1 cellular context compared by ENCODE assay signal in genomic region chr4:67575232-67575888, GRCh38.
TF ChIP-seq lines count a peak whose summit lies in the region.

No MANE protein-coding gene starts in this region.

TF ChIP-seq in GM12878, 131 proteins besides CTCF, POLR2A, EP300 and RAD21 (continued from another document and continues in another):
- TF ChIP-seq, protein P1, sequence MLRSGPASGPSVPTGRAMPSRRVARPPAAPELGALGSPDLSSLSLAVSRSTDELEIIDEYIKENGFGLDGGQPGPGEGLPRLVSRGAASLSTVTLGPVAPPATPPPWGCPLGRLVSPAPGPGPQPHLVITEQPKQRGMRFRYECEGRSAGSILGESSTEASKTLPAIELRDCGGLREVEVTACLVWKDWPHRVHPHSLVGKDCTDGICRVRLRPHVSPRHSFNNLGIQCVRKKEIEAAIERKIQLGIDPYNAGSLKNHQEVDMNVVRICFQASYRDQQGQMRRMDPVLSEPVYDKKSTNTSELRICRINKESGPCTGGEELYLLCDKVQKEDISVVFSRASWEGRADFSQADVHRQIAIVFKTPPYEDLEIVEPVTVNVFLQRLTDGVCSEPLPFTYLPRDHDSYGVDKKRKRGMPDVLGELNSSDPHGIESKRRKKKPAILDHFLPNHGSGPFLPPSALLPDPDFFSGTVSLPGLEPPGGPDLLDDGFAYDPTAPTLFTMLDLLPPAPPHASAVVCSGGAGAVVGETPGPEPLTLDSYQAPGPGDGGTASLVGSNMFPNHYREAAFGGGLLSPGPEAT (IDR thresholded peaks at IDR 0.05; ENCODE audit: low read depth), result no peak; the same call in 1 of the 2 replicates
- TF ChIP-seq MTA2 (IDR thresholded peaks at IDR 0.05; ENCODE audit: low read depth) (peak; percentile 27; the same call in 1 of the 2 replicates), POU2F2 (IDR thresholded peaks at IDR 0.05; ENCODE audit: borderline replicate concordance, low read depth, low read length) (no peak), NR2C2 (IDR thresholded peaks at IDR 0.05; ENCODE audit: borderline replicate concordance, control insufficient read depth, insufficient read length, low read depth) (no peak), SMC3 (IDR thresholded peaks at IDR 0.05; ENCODE audit: borderline replicate concordance, low read length) (no peak), IKZF1 (conservative IDR thresholded peaks at IDR 0.05) (peak; percentile 55; the same call in 1 of the 2 replicates), RAD51 (IDR thresholded peaks at IDR 0.05) (peak; percentile 10; the same call in 1 of the 2 replicates), WRNIP1 (IDR thresholded peaks at IDR 0.05; ENCODE audit: borderline replicate concordance, low read depth, low read length) (no peak), MAX (IDR thresholded peaks at IDR 0.05; ENCODE audit: low read depth, low read length) (no peak), ZNF384 (IDR thresholded peaks at IDR 0.05; ENCODE audit: borderline replicate concordance, low read depth, low read length) (no peak), SMAD5 (IDR thresholded peaks at IDR 0.05; ENCODE audit: low read depth) (no peak), MEF2A (IDR thresholded peaks at IDR 0.05; ENCODE audit: insufficient read depth, low read depth, low read length) (peak; percentile 91), SMARCA5 (IDR thresholded peaks at IDR 0.05) (0 out of 2 replicates have a peak, but pooled peaks have one; percentile 56), RFX5 (IDR thresholded peaks at IDR 0.05; ENCODE audit: low read depth, low read length) (no peak), NFXL1 (IDR thresholded peaks at IDR 0.05; ENCODE audit: borderline replicate concordance) (no peak), ZZZ3 (IDR thresholded peaks at IDR 0.05; ENCODE audit: control insufficient read depth, insufficient read length, low read depth) (no peak), HDAC6 (IDR thresholded peaks at IDR 0.05; ENCODE audit: unreplicated experiment) (no peak), ZBTB40 (IDR thresholded peaks at IDR 0.05; ENCODE audit: borderline replicate concordance) (no peak), ZNF24 (IDR thresholded peaks at IDR 0.05) (peak; percentile 16; the same call in 1 of the 2 replicates), RCOR1 (conservative IDR thresholded peaks at IDR 0.05; ENCODE audit: low read depth, low read length) (no peak), CEBPB (IDR thresholded peaks at IDR 0.05; ENCODE audit: borderline replicate concordance in 1 of 2, low read depth in 2 of 2, low read length in 2 of 2) (no peak), SPI1 (IDR thresholded peaks at IDR 0.05; ENCODE audit: borderline replicate concordance, insufficient read depth, low read depth, low read length) (peak; percentile 88), ASH2L (IDR thresholded peaks at IDR 0.05; ENCODE audit: borderline replicate concordance, low read depth) (peak; percentile 61; the same call in 1 of the 2 replicates), SP1 (IDR thresholded peaks at IDR 0.05; ENCODE audit: low read depth, low read length) (no peak), EZH2 (IDR thresholded peaks at IDR 0.05; ENCODE audit: borderline replicate concordance, control insufficient read depth, low read depth, low read length) (no peak), IKZF2 (IDR thresholded peaks at IDR 0.05) (peak; percentile 75 to 77), NR2C1 (IDR thresholded peaks at IDR 0.05) (no peak)
- TF ChIP-seq, protein P2, sequence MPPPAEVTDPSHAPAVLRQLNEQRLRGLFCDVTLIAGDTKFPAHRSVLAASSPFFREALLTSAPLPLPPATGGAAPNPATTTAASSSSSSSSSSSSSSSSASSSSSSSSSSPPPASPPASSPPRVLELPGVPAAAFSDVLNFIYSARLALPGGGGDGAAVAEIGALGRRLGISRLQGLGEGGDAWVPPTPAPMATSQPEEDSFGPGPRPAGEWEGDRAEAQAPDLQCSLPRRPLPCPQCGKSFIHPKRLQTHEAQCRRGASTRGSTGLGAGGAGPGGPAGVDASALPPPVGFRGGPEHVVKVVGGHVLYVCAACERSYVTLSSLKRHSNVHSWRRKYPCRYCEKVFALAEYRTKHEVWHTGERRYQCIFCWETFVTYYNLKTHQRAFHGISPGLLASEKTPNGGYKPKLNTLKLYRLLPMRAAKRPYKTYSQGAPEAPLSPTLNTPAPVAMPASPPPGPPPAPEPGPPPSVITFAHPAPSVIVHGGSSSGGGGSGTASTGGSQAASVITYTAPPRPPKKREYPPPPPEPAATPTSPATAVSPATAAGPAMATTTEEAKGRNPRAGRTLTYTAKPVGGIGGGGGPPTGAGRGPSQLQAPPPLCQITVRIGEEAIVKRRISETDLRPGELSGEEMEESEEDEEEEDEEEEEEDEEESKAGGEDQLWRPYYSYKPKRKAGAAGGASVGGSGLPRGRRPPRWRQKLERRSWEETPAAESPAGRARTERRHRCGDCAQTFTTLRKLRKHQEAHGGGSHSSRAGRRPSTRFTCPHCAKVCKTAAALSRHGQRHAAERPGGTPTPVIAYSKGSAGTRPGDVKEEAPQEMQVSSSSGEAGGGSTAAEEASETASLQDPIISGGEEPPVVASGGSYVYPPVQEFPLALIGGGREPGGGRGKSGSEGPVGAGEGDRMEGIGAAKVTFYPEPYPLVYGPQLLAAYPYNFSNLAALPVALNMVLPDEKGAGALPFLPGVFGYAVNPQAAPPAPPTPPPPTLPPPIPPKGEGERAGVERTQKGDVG (CRISPR knock-in tag; IDR thresholded peaks at IDR 0.05), result no peak
- TF ChIP-seq, protein P3, sequence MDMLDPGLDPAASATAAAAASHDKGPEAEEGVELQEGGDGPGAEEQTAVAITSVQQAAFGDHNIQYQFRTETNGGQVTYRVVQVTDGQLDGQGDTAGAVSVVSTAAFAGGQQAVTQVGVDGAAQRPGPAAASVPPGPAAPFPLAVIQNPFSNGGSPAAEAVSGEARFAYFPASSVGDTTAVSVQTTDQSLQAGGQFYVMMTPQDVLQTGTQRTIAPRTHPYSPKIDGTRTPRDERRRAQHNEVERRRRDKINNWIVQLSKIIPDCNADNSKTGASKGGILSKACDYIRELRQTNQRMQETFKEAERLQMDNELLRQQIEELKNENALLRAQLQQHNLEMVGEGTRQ (IDR thresholded peaks at IDR 0.05; ENCODE audit: borderline replicate concordance, low read depth, low read length), result no peak
- TF ChIP-seq, protein P4, sequence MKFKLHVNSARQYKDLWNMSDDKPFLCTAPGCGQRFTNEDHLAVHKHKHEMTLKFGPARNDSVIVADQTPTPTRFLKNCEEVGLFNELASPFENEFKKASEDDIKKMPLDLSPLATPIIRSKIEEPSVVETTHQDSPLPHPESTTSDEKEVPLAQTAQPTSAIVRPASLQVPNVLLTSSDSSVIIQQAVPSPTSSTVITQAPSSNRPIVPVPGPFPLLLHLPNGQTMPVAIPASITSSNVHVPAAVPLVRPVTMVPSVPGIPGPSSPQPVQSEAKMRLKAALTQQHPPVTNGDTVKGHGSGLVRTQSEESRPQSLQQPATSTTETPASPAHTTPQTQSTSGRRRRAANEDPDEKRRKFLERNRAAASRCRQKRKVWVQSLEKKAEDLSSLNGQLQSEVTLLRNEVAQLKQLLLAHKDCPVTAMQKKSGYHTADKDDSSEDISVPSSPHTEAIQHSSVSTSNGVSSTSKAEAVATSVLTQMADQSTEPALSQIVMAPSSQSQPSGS (IDR thresholded peaks at IDR 0.05; ENCODE audit: low read length), result no peak
- TF ChIP-seq, protein P5, sequence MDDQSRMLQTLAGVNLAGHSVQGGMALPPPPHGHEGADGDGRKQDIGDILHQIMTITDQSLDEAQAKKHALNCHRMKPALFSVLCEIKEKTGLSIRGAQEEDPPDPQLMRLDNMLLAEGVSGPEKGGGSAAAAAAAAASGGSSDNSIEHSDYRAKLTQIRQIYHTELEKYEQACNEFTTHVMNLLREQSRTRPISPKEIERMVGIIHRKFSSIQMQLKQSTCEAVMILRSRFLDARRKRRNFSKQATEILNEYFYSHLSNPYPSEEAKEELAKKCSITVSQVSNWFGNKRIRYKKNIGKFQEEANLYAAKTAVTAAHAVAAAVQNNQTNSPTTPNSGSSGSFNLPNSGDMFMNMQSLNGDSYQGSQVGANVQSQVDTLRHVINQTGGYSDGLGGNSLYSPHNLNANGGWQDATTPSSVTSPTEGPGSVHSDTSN (IDR thresholded peaks at IDR 0.05; ENCODE audit: insufficient replicate concordance, low read depth, low read length), result no peak
- TF ChIP-seq, protein P6, sequence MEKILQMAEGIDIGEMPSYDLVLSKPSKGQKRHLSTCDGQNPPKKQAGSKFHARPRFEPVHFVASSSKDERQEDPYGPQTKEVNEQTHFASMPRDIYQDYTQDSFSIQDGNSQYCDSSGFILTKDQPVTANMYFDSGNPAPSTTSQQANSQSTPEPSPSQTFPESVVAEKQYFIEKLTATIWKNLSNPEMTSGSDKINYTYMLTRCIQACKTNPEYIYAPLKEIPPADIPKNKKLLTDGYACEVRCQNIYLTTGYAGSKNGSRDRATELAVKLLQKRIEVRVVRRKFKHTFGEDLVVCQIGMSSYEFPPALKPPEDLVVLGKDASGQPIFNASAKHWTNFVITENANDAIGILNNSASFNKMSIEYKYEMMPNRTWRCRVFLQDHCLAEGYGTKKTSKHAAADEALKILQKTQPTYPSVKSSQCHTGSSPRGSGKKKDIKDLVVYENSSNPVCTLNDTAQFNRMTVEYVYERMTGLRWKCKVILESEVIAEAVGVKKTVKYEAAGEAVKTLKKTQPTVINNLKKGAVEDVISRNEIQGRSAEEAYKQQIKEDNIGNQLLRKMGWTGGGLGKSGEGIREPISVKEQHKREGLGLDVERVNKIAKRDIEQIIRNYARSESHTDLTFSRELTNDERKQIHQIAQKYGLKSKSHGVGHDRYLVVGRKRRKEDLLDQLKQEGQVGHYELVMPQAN (conservative IDR thresholded peaks at IDR 0.05), result no peak
- TF ChIP-seq, protein P7, sequence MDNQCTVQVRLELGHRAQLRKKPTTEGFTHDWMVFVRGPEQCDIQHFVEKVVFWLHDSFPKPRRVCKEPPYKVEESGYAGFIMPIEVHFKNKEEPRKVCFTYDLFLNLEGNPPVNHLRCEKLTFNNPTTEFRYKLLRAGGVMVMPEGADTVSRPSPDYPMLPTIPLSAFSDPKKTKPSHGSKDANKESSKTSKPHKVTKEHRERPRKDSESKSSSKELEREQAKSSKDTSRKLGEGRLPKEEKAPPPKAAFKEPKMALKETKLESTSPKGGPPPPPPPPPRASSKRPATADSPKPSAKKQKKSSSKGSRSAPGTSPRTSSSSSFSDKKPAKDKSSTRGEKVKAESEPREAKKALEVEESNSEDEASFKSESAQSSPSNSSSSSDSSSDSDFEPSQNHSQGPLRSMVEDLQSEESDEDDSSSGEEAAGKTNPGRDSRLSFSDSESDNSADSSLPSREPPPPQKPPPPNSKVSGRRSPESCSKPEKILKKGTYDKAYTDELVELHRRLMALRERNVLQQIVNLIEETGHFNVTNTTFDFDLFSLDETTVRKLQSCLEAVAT (IDR thresholded peaks at IDR 0.05), result peak; percentile 18; the same call in 1 of the 2 replicates
- TF ChIP-seq, protein P8, sequence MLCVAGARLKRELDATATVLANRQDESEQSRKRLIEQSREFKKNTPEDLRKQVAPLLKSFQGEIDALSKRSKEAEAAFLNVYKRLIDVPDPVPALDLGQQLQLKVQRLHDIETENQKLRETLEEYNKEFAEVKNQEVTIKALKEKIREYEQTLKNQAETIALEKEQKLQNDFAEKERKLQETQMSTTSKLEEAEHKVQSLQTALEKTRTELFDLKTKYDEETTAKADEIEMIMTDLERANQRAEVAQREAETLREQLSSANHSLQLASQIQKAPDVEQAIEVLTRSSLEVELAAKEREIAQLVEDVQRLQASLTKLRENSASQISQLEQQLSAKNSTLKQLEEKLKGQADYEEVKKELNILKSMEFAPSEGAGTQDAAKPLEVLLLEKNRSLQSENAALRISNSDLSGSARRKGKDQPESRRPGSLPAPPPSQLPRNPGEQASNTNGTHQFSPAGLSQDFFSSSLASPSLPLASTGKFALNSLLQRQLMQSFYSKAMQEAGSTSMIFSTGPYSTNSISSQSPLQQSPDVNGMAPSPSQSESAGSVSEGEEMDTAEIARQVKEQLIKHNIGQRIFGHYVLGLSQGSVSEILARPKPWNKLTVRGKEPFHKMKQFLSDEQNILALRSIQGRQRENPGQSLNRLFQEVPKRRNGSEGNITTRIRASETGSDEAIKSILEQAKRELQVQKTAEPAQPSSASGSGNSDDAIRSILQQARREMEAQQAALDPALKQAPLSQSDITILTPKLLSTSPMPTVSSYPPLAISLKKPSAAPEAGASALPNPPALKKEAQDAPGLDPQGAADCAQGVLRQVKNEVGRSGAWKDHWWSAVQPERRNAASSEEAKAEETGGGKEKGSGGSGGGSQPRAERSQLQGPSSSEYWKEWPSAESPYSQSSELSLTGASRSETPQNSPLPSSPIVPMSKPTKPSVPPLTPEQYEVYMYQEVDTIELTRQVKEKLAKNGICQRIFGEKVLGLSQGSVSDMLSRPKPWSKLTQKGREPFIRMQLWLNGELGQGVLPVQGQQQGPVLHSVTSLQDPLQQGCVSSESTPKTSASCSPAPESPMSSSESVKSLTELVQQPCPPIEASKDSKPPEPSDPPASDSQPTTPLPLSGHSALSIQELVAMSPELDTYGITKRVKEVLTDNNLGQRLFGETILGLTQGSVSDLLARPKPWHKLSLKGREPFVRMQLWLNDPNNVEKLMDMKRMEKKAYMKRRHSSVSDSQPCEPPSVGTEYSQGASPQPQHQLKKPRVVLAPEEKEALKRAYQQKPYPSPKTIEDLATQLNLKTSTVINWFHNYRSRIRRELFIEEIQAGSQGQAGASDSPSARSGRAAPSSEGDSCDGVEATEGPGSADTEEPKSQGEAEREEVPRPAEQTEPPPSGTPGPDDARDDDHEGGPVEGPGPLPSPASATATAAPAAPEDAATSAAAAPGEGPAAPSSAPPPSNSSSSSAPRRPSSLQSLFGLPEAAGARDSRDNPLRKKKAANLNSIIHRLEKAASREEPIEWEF (IDR thresholded peaks at IDR 0.05; ENCODE audit: insufficient replicate concordance, low read depth, low read length), result no peak
